Comparison of ENCODE assay signal across 15 cellular contexts in genomic region chr7:98713411-98713810, GRCh38.
"Had no signal": no experiment of that assay in that cellular context is flagged by ENCODE, and none has a peak within 500 bp of the region (broad histone marks: within the 10 kb centered on the region; RNA-seq: fewer than 3 reads in every experiment).

No MANE protein-coding gene starts in this region.

- H3K36me3 ChIP-seq: heart left ventricle, right atrium auricular region, suprapubic skin, thyroid gland had no signal

- DNase-seq: erythroblast; foreskin melanocyte; heart left ventricle; hypothalamus; kidney glomerular epithelial cell; mucosa of descending colon; natural killer cell; posterior cingulate gyrus; stimulated activated CD4-positive, alpha-beta T cell treated with anti-CD3 and anti-CD28 coated beads, Interleukin-4, amount 100 ng/mL, for 1 hour; stimulated activated CD8-positive, alpha-beta memory T cell treated with anti-CD3 and anti-CD28 coated beads, Interleukin-4, amount 100 ng/mL, for 48 hours; stimulated activated naive CD8-positive, alpha-beta T cell treated with anti-CD3 and anti-CD28 coated beads, Interleukin-15, Interleukin-2, amounts not matched to agents 100 U/mL and 50 U/mL, for 24 hours; thyroid gland had no signal

- H3K9me3 ChIP-seq: heart left ventricle, mucosa of descending colon, right atrium auricular region, suprapubic skin, thyroid gland had no signal

- ATAC-seq: heart left ventricle; mucosa of descending colon; natural killer cell; stimulated activated effector memory CD8-positive, alpha-beta T cell treated with anti-CD3 and anti-CD28 coated beads, Interleukin-12 subunit alpha, Interleukin-12 subunit beta, amount 100 ng/mL, for 72 hours; stimulated activated naive CD8-positive, alpha-beta T cell treated with anti-CD3 and anti-CD28 coated beads, Interleukin-15, Interleukin-2, amounts not matched to agents 100 U/mL and 50 U/mL, for 24 hours had no signal

- H3K27me3 ChIP-seq: right atrium auricular region, suprapubic skin, thyroid gland had no signal

- H3K27ac ChIP-seq: heart left ventricle, right atrium auricular region, suprapubic skin, thyroid gland had no signal

- H3K4me3 ChIP-seq: heart left ventricle, mucosa of descending colon, right atrium auricular region, suprapubic skin, thyroid gland had no signal

- H3K4me1 ChIP-seq: heart left ventricle, right atrium auricular region, suprapubic skin, thyroid gland had no signal
